1 cellular context compared by ENCODE assay signal in the genomic region with DNA sequence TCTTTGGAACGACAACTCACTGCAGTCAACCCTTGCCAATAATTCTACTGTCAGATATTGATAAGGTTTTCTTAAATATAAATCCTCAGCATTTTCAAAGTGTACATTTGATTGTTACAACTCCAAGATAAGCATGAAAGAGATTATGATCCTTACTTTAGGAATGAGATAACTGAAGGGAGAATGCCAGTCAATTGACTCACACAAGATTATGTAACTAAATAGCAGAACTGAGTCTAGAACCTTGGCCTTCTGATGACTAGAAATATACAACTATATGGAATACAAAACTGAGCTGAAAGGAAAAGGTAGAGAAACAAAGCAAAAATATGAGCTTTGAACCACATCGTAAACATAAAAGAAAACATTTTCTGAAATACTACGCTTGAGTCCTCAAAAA.
TF ChIP-seq lines count a peak whose summit lies in the region.

No MANE protein-coding gene starts in this region.

TF ChIP-seq in WTC11, 78 proteins besides CTCF, POLR2A, EP300 and RAD21 (continued from another document):
- TF ChIP-seq, protein P1, sequence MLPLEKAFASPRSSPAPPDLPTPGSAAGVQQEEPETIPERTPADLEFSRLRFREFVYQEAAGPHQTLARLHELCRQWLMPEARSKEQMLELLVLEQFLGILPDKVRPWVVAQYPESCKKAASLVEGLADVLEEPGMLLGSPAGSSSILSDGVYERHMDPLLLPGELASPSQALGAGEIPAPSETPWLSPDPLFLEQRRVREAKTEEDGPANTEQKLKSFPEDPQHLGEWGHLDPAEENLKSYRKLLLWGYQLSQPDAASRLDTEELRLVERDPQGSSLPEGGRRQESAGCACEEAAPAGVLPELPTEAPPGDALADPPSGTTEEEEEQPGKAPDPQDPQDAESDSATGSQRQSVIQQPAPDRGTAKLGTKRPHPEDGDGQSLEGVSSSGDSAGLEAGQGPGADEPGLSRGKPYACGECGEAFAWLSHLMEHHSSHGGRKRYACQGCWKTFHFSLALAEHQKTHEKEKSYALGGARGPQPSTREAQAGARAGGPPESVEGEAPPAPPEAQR (CRISPR knock-in tag; IDR thresholded peaks at IDR 0.05) = no peak
- TF ChIP-seq, protein P2, sequence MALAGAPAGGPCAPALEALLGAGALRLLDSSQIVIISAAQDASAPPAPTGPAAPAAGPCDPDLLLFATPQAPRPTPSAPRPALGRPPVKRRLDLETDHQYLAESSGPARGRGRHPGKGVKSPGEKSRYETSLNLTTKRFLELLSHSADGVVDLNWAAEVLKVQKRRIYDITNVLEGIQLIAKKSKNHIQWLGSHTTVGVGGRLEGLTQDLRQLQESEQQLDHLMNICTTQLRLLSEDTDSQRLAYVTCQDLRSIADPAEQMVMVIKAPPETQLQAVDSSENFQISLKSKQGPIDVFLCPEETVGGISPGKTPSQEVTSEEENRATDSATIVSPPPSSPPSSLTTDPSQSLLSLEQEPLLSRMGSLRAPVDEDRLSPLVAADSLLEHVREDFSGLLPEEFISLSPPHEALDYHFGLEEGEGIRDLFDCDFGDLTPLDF (CRISPR knock-in tag; IDR thresholded peaks at IDR 0.05) = no peak
- TF ChIP-seq, protein P3, sequence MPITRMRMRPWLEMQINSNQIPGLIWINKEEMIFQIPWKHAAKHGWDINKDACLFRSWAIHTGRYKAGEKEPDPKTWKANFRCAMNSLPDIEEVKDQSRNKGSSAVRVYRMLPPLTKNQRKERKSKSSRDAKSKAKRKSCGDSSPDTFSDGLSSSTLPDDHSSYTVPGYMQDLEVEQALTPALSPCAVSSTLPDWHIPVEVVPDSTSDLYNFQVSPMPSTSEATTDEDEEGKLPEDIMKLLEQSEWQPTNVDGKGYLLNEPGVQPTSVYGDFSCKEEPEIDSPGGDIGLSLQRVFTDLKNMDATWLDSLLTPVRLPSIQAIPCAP (CRISPR knock-in tag; IDR thresholded peaks at IDR 0.05) = no peak
- TF ChIP-seq, protein P4, sequence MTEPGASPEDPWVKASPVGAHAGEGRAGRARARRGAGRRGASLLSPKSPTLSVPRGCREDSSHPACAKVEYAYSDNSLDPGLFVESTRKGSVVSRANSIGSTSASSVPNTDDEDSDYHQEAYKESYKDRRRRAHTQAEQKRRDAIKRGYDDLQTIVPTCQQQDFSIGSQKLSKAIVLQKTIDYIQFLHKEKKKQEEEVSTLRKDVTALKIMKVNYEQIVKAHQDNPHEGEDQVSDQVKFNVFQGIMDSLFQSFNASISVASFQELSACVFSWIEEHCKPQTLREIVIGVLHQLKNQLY (CRISPR knock-in tag; IDR thresholded peaks at IDR 0.05) = no peak
- TF ChIP-seq, protein P5, sequence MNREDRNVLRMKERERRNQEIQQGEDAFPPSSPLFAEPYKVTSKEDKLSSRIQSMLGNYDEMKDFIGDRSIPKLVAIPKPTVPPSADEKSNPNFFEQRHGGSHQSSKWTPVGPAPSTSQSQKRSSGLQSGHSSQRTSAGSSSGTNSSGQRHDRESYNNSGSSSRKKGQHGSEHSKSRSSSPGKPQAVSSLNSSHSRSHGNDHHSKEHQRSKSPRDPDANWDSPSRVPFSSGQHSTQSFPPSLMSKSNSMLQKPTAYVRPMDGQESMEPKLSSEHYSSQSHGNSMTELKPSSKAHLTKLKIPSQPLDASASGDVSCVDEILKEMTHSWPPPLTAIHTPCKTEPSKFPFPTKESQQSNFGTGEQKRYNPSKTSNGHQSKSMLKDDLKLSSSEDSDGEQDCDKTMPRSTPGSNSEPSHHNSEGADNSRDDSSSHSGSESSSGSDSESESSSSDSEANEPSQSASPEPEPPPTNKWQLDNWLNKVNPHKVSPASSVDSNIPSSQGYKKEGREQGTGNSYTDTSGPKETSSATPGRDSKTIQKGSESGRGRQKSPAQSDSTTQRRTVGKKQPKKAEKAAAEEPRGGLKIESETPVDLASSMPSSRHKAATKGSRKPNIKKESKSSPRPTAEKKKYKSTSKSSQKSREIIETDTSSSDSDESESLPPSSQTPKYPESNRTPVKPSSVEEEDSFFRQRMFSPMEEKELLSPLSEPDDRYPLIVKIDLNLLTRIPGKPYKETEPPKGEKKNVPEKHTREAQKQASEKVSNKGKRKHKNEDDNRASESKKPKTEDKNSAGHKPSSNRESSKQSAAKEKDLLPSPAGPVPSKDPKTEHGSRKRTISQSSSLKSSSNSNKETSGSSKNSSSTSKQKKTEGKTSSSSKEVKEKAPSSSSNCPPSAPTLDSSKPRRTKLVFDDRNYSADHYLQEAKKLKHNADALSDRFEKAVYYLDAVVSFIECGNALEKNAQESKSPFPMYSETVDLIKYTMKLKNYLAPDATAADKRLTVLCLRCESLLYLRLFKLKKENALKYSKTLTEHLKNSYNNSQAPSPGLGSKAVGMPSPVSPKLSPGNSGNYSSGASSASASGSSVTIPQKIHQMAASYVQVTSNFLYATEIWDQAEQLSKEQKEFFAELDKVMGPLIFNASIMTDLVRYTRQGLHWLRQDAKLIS (CRISPR knock-in tag; IDR thresholded peaks at IDR 0.05; ENCODE audit: borderline replicate concordance) = no peak
- TF ChIP-seq, protein P6, sequence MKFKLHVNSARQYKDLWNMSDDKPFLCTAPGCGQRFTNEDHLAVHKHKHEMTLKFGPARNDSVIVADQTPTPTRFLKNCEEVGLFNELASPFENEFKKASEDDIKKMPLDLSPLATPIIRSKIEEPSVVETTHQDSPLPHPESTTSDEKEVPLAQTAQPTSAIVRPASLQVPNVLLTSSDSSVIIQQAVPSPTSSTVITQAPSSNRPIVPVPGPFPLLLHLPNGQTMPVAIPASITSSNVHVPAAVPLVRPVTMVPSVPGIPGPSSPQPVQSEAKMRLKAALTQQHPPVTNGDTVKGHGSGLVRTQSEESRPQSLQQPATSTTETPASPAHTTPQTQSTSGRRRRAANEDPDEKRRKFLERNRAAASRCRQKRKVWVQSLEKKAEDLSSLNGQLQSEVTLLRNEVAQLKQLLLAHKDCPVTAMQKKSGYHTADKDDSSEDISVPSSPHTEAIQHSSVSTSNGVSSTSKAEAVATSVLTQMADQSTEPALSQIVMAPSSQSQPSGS (CRISPR knock-in tag; IDR thresholded peaks at IDR 0.05; ENCODE audit: borderline replicate concordance, low read depth) = no peak
- TF ChIP-seq, protein P7, sequence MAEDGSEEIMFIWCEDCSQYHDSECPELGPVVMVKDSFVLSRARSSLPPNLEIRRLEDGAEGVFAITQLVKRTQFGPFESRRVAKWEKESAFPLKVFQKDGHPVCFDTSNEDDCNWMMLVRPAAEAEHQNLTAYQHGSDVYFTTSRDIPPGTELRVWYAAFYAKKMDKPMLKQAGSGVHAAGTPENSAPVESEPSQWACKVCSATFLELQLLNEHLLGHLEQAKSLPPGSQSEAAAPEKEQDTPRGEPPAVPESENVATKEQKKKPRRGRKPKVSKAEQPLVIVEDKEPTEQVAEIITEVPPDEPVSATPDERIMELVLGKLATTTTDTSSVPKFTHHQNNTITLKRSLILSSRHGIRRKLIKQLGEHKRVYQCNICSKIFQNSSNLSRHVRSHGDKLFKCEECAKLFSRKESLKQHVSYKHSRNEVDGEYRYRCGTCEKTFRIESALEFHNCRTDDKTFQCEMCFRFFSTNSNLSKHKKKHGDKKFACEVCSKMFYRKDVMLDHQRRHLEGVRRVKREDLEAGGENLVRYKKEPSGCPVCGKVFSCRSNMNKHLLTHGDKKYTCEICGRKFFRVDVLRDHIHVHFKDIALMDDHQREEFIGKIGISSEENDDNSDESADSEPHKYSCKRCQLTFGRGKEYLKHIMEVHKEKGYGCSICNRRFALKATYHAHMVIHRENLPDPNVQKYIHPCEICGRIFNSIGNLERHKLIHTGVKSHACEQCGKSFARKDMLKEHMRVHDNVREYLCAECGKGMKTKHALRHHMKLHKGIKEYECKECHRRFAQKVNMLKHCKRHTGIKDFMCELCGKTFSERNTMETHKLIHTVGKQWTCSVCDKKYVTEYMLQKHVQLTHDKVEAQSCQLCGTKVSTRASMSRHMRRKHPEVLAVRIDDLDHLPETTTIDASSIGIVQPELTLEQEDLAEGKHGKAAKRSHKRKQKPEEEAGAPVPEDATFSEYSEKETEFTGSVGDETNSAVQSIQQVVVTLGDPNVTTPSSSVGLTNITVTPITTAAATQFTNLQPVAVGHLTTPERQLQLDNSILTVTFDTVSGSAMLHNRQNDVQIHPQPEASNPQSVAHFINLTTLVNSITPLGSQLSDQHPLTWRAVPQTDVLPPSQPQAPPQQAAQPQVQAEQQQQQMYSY (CRISPR knock-in tag; IDR thresholded peaks at IDR 0.05) = no peak
- TF ChIP-seq ZNF232 (CRISPR knock-in tag; IDR thresholded peaks at IDR 0.05) (no peak), GRHL2 (CRISPR knock-in tag; IDR thresholded peaks at IDR 0.05; ENCODE audit: insufficient replicate concordance, severe bottlenecking) (no peak), GTF2I (CRISPR knock-in tag; conservative IDR thresholded peaks at IDR 0.05) (no peak), ELF4 (CRISPR knock-in tag; IDR thresholded peaks at IDR 0.05; ENCODE audit: low read depth) (no peak)
- TF ChIP-seq, protein P8, sequence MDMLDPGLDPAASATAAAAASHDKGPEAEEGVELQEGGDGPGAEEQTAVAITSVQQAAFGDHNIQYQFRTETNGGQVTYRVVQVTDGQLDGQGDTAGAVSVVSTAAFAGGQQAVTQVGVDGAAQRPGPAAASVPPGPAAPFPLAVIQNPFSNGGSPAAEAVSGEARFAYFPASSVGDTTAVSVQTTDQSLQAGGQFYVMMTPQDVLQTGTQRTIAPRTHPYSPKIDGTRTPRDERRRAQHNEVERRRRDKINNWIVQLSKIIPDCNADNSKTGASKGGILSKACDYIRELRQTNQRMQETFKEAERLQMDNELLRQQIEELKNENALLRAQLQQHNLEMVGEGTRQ (CRISPR knock-in tag; IDR thresholded peaks at IDR 0.05) = no peak
- TF ChIP-seq, protein P9, sequence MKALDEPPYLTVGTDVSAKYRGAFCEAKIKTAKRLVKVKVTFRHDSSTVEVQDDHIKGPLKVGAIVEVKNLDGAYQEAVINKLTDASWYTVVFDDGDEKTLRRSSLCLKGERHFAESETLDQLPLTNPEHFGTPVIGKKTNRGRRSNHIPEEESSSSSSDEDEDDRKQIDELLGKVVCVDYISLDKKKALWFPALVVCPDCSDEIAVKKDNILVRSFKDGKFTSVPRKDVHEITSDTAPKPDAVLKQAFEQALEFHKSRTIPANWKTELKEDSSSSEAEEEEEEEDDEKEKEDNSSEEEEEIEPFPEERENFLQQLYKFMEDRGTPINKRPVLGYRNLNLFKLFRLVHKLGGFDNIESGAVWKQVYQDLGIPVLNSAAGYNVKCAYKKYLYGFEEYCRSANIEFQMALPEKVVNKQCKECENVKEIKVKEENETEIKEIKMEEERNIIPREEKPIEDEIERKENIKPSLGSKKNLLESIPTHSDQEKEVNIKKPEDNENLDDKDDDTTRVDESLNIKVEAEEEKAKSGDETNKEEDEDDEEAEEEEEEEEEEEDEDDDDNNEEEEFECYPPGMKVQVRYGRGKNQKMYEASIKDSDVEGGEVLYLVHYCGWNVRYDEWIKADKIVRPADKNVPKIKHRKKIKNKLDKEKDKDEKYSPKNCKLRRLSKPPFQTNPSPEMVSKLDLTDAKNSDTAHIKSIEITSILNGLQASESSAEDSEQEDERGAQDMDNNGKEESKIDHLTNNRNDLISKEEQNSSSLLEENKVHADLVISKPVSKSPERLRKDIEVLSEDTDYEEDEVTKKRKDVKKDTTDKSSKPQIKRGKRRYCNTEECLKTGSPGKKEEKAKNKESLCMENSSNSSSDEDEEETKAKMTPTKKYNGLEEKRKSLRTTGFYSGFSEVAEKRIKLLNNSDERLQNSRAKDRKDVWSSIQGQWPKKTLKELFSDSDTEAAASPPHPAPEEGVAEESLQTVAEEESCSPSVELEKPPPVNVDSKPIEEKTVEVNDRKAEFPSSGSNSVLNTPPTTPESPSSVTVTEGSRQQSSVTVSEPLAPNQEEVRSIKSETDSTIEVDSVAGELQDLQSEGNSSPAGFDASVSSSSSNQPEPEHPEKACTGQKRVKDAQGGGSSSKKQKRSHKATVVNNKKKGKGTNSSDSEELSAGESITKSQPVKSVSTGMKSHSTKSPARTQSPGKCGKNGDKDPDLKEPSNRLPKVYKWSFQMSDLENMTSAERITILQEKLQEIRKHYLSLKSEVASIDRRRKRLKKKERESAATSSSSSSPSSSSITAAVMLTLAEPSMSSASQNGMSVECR (CRISPR knock-in tag; IDR thresholded peaks at IDR 0.05; ENCODE audit: borderline replicate concordance) = no peak
TF ChIP-seq in WTC11: peak in this region for 0.
